Comparison of ENCODE assay signal across 14 cellular contexts in genomic region chr7:45407730-45408406, GRCh38.
DNase-seq lines count a peak whose midpoint lies in the region; ATAC-seq, FAIRE-seq and TF ChIP-seq lines count a peak whose summit lies in the region.
"Had no signal": no experiment of that assay in that cellular context is flagged by ENCODE, and none has a peak within 500 bp of the region (broad histone marks: within the 10 kb centered on the region; RNA-seq: fewer than 3 reads in every experiment).

No MANE protein-coding gene starts in this region.

- FAIRE-seq in keratinocyte (lab: Jason Lieb, UNC) (no peak), urothelium cell line (lab: Jason Lieb, UNC) (no peak)
- FAIRE-seq: H54, RCC 7860 had no signal

- H3K4me2 ChIP-seq in HCT116 (ENCODE audit: low read length) (no peak overlapping the region), keratinocyte (ENCODE audit: control insufficient read depth, extremely low read depth, insufficient read depth, low read depth, low read length) (no peak overlapping the region)
- H3K4me2 ChIP-seq: smooth muscle cell had no signal

- RAD21 ChIA-PET in HCT116 (lab: Charles Lee; ENCODE audit: low non-redundant PET in 1 of 2, low total read pairs in 2 of 2, uncharacterized antibody in 2 of 2, unreplicated experiment in 2 of 2), result no interaction called here

- CTCF ChIA-PET in HCT116 (lab: Charles Lee), result no interaction called here

- no peak overlapping the region for H3K9ac ChIP-seq in HCT116 (ENCODE audit: low read length)
- no peak overlapping the region for H3K9ac ChIP-seq in keratinocyte (ENCODE audit: control insufficient read depth, extremely low read depth, insufficient read depth, low read length)

- no peaks in the 10 kb centered on the region for H3K4me1 ChIP-seq in HCT116 (ENCODE audit: control insufficient read depth in 1 of 2, insufficient read depth in 2 of 2, low read length in 2 of 2)
- no peaks in the 10 kb centered on the region for H3K4me1 ChIP-seq in keratinocyte (ENCODE audit: control insufficient read depth, extremely low read depth, insufficient read depth, low read length)

- no peak overlapping the region for H3K4me3 ChIP-seq in HCT116 (replicated peaks in 1 of 2; ENCODE audit: low read depth in 1 of 2, low read length in 2 of 2)
- no peak overlapping the region for H3K4me3 ChIP-seq in keratinocyte (ENCODE audit: control insufficient read depth in 2 of 3, extremely low read depth in 1 of 3, insufficient read depth in 2 of 3, low read depth in 1 of 3, low read length in 3 of 3)
- H3K4me3 ChIP-seq: smooth muscle cell had no signal

- no peak for TF ChIP-seq POLR2A in HCT116 (IDR thresholded peaks at IDR 0.05; ENCODE audit: borderline replicate concordance, extremely low read depth, insufficient read depth, insufficient read length)

- ATAC-seq in HCT116 (peak; percentile 75), GM21360 (IDR thresholded peaks at IDR 0.05; ENCODE audit: unreplicated experiment) (no peak)
- ATAC-seq: activated T-cell treated with anti-CD3 and anti-CD28 coated beads, Interleukin-2, amount 50 U/mL, for 72 hours; T-helper 17 cell had no signal

- H4K20me1 ChIP-seq in HCT116 (ENCODE audit: insufficient read depth), result no peaks in the 10 kb centered on the region
- H4K20me1 ChIP-seq in keratinocyte (ENCODE audit: control insufficient read depth, extremely low read depth, insufficient read depth, low read length), result no peaks in the 10 kb centered on the region

- TF ChIP-seq CTCF in HCT116 (IDR thresholded peaks at IDR 0.05 in 2 of 3, conservative IDR thresholded peaks at IDR 0.05 in 1 of 3; ENCODE audit: borderline replicate concordance in 1 of 3, insufficient read depth in 1 of 3, low read depth in 2 of 3, low read length in 2 of 3) (peak; percentile 17 to 34 (median 34); a peak in 3 of 6 replicates), keratinocyte (optimal IDR thresholded peaks at IDR 0.05 in 1 of 3, IDR thresholded peaks at IDR 0.05 in 1 of 3, conservative IDR thresholded peaks at IDR 0.05 in 1 of 3; ENCODE audit: extremely low read depth in 1 of 3, insufficient read depth in 2 of 3, low read length in 3 of 3) (peak in 2 of 3 experiments; percentile 11 to 19)

- POLR2A ChIA-PET in HCT116 (lab: Charles Lee), result no interaction called here

- no peaks in the 10 kb centered on the region for H3K36me3 ChIP-seq in HCT116 (ENCODE audit: control insufficient read depth in 1 of 2, insufficient read depth in 2 of 2, low read length in 2 of 2)
- H3K36me3 ChIP-seq in keratinocyte (ENCODE audit: control insufficient read depth in 2 of 2, extremely low read depth in 1 of 2, insufficient read depth in 2 of 2, low read length in 2 of 2), result no peaks in the 10 kb centered on the region

- H3K27me3 ChIP-seq in HCT116 (ENCODE audit: insufficient read depth, low read length) (no peaks in the 10 kb centered on the region), keratinocyte (ENCODE audit: control insufficient read depth, extremely low read depth, insufficient read depth, low read length) (no peaks in the 10 kb centered on the region)

- H3K27ac ChIP-seq in HCT116 (ENCODE audit: low read depth, low read length), result no peak overlapping the region
- no peak overlapping the region for H3K27ac ChIP-seq in keratinocyte (ENCODE audit: control insufficient read depth, insufficient read depth, low read length)

- H3K9me2 ChIP-seq in HCT116 (ENCODE audit: insufficient read depth), result no peaks in the 10 kb centered on the region

- H3K9me1 ChIP-seq in keratinocyte (ENCODE audit: control insufficient read depth, extremely low read depth, insufficient read depth, low read length), result no peaks in the 10 kb centered on the region

- peak; percentile 67 for DNase-seq in ELF-1 (ENCODE audit: low read depth, low spot score)
- DNase-seq in HCT116 (ENCODE audit: low read depth, low spot score), result no peak
- DNase-seq in anterior cingulate cortex (lab: John Stamatoyannopoulos, UW), result peak in 45 of 58 donors; percentile 6 to 77 (median 47)
- DNase-seq in keratinocyte (ENCODE audit: low read depth, low spot score), result no peak
- no peak for DNase-seq in stimulated activated CD8-positive, alpha-beta memory T cell treated with anti-CD3 and anti-CD28 coated beads, Interleukin-4, amount 100 ng/mL, for 48 hours
- DNase-seq in urothelium cell line (ENCODE audit: low spot score), result no peak
- DNase-seq: activated CD4-positive, alpha-beta T cell treated with anti-CD3 and anti-CD28 coated beads for 4 hours; activated T-cell treated with anti-CD3 and anti-CD28 coated beads, Interleukin-2, amount 50 U/mL, for 72 hours; CD4-positive, alpha-beta T cell; T-helper 17 cell had no signal

- TF ChIP-seq RAD21 in HCT116 (IDR thresholded peaks at IDR 0.05; ENCODE audit: low read depth), result peak; percentile 40

- no peak overlapping the region for H2AFZ ChIP-seq in HCT116 (ENCODE audit: low read depth, low read length, poor library complexity, severe bottlenecking)
- no peak overlapping the region for H2AFZ ChIP-seq in keratinocyte (ENCODE audit: control insufficient read depth, low read length)

- H3K9me3 ChIP-seq in HCT116 (ENCODE audit: control insufficient read depth in 1 of 2, insufficient read depth in 1 of 2, low read depth in 1 of 2, low read length in 2 of 2) (no peaks in the 10 kb centered on the region), keratinocyte (ENCODE audit: control insufficient read depth, low read depth, low read length) (peaks cover 2% of the 10 kb centered on the region)

- no peaks in the 10 kb centered on the region for H3K79me2 ChIP-seq in HCT116 (ENCODE audit: insufficient read depth, low read length)
- H3K79me2 ChIP-seq in keratinocyte (ENCODE audit: control insufficient read depth, insufficient read depth, low read length), result no peaks in the 10 kb centered on the region

- BruUV-seq in HCT116 (replicated peaks; lab: Mats Ljungman, UMichigan), result no TSS peak

- dilution Hi-C loops in keratinocyte (cut with MboI; ENCODE audit: extremely low pct_ligation_motif_present, low sequenced_read_pairs), result no loop called here

- intact Hi-C loops in HCT116 (cut with micrococcal nuclease), result no loop called here

TF ChIP-seq in HCT116, 20 proteins besides CTCF, POLR2A, EP300 and RAD21:
- TF ChIP-seq ZFX (IDR thresholded peaks at IDR 0.05), result no peak
- no peak for TF ChIP-seq JUND (IDR thresholded peaks at IDR 0.05)
- no peak for TF ChIP-seq YY1 (IDR thresholded peaks at IDR 0.05; ENCODE audit: extremely low read depth, insufficient replicate concordance, low read depth, low read length)
- no peak for TF ChIP-seq ZNF274 (IDR thresholded peaks at IDR 0.05; ENCODE audit: low read depth, low read length)
- TF ChIP-seq EGR1 (IDR thresholded peaks at IDR 0.05; ENCODE audit: low read depth), result no peak
- TF ChIP-seq, protein P1, sequence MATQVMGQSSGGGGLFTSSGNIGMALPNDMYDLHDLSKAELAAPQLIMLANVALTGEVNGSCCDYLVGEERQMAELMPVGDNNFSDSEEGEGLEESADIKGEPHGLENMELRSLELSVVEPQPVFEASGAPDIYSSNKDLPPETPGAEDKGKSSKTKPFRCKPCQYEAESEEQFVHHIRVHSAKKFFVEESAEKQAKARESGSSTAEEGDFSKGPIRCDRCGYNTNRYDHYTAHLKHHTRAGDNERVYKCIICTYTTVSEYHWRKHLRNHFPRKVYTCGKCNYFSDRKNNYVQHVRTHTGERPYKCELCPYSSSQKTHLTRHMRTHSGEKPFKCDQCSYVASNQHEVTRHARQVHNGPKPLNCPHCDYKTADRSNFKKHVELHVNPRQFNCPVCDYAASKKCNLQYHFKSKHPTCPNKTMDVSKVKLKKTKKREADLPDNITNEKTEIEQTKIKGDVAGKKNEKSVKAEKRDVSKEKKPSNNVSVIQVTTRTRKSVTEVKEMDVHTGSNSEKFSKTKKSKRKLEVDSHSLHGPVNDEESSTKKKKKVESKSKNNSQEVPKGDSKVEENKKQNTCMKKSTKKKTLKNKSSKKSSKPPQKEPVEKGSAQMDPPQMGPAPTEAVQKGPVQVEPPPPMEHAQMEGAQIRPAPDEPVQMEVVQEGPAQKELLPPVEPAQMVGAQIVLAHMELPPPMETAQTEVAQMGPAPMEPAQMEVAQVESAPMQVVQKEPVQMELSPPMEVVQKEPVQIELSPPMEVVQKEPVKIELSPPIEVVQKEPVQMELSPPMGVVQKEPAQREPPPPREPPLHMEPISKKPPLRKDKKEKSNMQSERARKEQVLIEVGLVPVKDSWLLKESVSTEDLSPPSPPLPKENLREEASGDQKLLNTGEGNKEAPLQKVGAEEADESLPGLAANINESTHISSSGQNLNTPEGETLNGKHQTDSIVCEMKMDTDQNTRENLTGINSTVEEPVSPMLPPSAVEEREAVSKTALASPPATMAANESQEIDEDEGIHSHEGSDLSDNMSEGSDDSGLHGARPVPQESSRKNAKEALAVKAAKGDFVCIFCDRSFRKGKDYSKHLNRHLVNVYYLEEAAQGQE (IDR thresholded peaks at IDR 0.05; ENCODE audit: low read depth), result no peak
- TF ChIP-seq FOSL1 (IDR thresholded peaks at IDR 0.05; ENCODE audit: low read depth), result no peak
- TF ChIP-seq, protein P2, sequence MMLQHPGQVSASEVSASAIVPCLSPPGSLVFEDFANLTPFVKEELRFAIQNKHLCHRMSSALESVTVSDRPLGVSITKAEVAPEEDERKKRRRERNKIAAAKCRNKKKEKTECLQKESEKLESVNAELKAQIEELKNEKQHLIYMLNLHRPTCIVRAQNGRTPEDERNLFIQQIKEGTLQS (IDR thresholded peaks at IDR 0.05), result no peak
- TF ChIP-seq EZH2phosphoT487 (IDR thresholded peaks at IDR 0.05; ENCODE audit: borderline replicate concordance), result no peak
- TF ChIP-seq SIN3A (IDR thresholded peaks at IDR 0.05; ENCODE audit: low read depth), result no peak
- TF ChIP-seq TCF7L2 (IDR thresholded peaks at IDR 0.05; ENCODE audit: borderline replicate concordance, extremely low read depth, insufficient read depth, insufficient read length), result no peak
- no peak for TF ChIP-seq POLR2AphosphoS5 (IDR thresholded peaks at IDR 0.05; ENCODE audit: low read depth, low read length)
- TF ChIP-seq EZH2 (IDR thresholded peaks at IDR 0.05), result no peak
- TF ChIP-seq SP1 (IDR thresholded peaks at IDR 0.05; ENCODE audit: low read depth), result no peak

Comparison
In these comparisons a context has a peak if more than half of its experiments do, and no peak if none do; other contexts are left out.
1. DNase-seq: peak in ELF-1 (single experiment) and anterior cingulate cortex (45 of 58); none in HCT116 (single experiment), keratinocyte (single experiment), stimulated activated CD8-positive, alpha-beta memory T cell treated with anti-CD3 and anti-CD28 coated beads, Interleukin-4, amount 100 ng/mL, for 48 hours (single experiment) and urothelium cell line (single experiment).